Comparison of ENCODE assay signal across 8 cellular contexts in the genomic region with DNA sequence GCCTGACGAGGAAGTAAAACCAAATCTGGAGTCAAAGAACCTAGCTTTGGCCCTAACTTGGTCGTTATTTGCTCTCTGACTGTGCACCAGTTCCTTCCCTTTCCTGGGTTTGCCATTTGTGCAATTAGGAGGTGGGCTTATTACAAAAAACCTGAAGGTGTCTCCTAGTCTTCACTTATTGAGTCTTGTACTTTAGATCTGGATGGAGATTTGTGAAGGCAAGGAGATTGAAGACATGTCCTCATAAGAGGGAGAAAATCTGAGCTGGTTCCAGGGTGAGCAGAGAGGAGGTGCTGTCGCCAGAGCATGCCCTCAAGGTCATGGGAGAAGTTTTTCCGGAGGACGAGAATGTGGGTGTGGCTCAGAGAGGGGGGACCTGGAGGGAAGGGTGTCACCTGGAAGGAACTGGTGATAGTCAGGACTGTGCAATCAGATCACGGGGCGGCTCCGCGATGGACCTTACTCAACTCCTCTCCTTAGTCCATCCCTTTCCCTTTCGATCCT. TPM values are rescaled to one million over a fixed set of nuclear protein-coding genes. Genes with fewer than 3 reads are reported as not detected.
DNase-seq lines count a peak whose midpoint lies in the region; ATAC-seq and TF ChIP-seq lines count a peak whose summit lies in the region.

No MANE protein-coding gene starts in this region.

- no peaks in the 10 kb centered on the region for H3K9me3 Mint-ChIP-seq in Calu3 (ENCODE audit: low read depth, unreplicated experiment)

- H3K36me3 ChIP-seq in Loucy (ENCODE audit: insufficient read depth, low read length) (no peaks in the 10 kb centered on the region), neutrophil (no peaks in the 10 kb centered on the region)

- H3K79me2 ChIP-seq in Loucy (ENCODE audit: insufficient read depth, low read length): peaks cover 13% of the 10 kb centered on the region; the same call in 1 of the 2 replicates

- peak overlapping the region; percentile 93 for H3K27ac Mint-ChIP-seq in Calu3 (ENCODE audit: unreplicated experiment)

- peak overlapping the region; percentile 55 for H3K9ac ChIP-seq in Loucy (ENCODE audit: low read depth, low read length, poor library complexity, severe bottlenecking)

- H3K36me3 Mint-ChIP-seq in Calu3 (ENCODE audit: insufficient read depth, unreplicated experiment): peaks cover 32% of the 10 kb centered on the region

- CTCF ChIA-PET in Calu3 (lab: Charles Lee): interaction anchor here (0.5 to 5.9 kb wide), 22 partner anchors 11 to 581 kb away, joined by 3 to 107 read pairs (median 5); a partner anchor contains a TSS

- H3K4me3 Mint-ChIP-seq in Calu3 (ENCODE audit: low read depth, unreplicated experiment): peak overlapping the region; percentile 85

- H3F3A ChIP-seq in Loucy (ENCODE audit: low read depth): no peaks in the 10 kb centered on the region

- H2AFZ ChIP-seq in Loucy (ENCODE audit: low read length): peak overlapping the region; percentile 63; the same call in 1 of the 2 replicates

- intact Hi-C loops in Calu3 (cut with micrococcal nuclease; ENCODE audit: unreplicated experiment) (loop anchor here (10.0 kb wide), 1 partner anchor 219 kb away; a partner anchor contains a TSS), dorsolateral prefrontal cortex (cut with DNase I) (loop anchor here (1.0 to 10.0 kb wide), 3 partner anchors 80 to 269 kb away; a partner anchor contains a TSS)

- H3K9me2 ChIP-seq in Loucy (replicated peaks; ENCODE audit: low read depth, low read length): no peaks in the 10 kb centered on the region

- peaks cover 39% of the 10 kb centered on the region for H3K4me1 ChIP-seq in Loucy (ENCODE audit: insufficient read depth, low read length, poor library complexity, severe bottlenecking)
- peaks cover 43 to 49% of the 10 kb centered on the region in 2 experiments for H3K4me1 ChIP-seq in neutrophil (ENCODE audit: control insufficient read depth in 1 of 2, insufficient read depth in 1 of 2, low read depth in 1 of 2, low read length in 1 of 2)

- ATAC-seq in HG02623 (IDR thresholded peaks at IDR 0.05; ENCODE audit: unreplicated experiment): no peak
- no peak for ATAC-seq in GM19035 (IDR thresholded peaks at IDR 0.05; ENCODE audit: unreplicated experiment)
- no peak for ATAC-seq in GM21576 (IDR thresholded peaks at IDR 0.05; ENCODE audit: unreplicated experiment)
- ATAC-seq in GM19395 (IDR thresholded peaks at IDR 0.05; ENCODE audit: unreplicated experiment): no peak

- H4K20me1 ChIP-seq in Loucy (ENCODE audit: insufficient read depth, low read length, poor library complexity, severe bottlenecking): no peaks in the 10 kb centered on the region

- no peaks in the 10 kb centered on the region for H3K9me3 ChIP-seq in Loucy (ENCODE audit: insufficient read depth, low read depth, low read length)
- H3K9me3 ChIP-seq in neutrophil: no peaks in the 10 kb centered on the region

- H3K4me1 Mint-ChIP-seq in Calu3 (ENCODE audit: low read depth, unreplicated experiment): peaks cover 58% of the 10 kb centered on the region

- H3K4me2 ChIP-seq in Loucy (ENCODE audit: low read depth, low read length, poor library complexity, severe bottlenecking): peak overlapping the region; percentile 71

- no peaks in the 10 kb centered on the region for H3K27me3 ChIP-seq in Loucy (ENCODE audit: insufficient read depth, low read length, poor library complexity, severe bottlenecking)
- no peaks in the 10 kb centered on the region for H3K27me3 ChIP-seq in dorsolateral prefrontal cortex
- H3K27me3 ChIP-seq in neutrophil: peaks cover 21% of the 10 kb centered on the region

- TF ChIP-seq CTCF in Calu3 (IDR thresholded peaks at IDR 0.05; ENCODE audit: unreplicated experiment): no peak
- no peak; the same call in none of the 2 replicates for TF ChIP-seq CTCF in Loucy (conservative IDR thresholded peaks at IDR 0.05; ENCODE audit: low read length)
- TF ChIP-seq CTCF in dorsolateral prefrontal cortex (IDR thresholded peaks at IDR 0.05 in 54 of 56, conservative IDR thresholded peaks at IDR 0.05 in 2 of 56; ENCODE audit: low read depth in 1 of 56, partially characterized antibody in 56 of 56): peak in 26 of 56 donors; percentile 5 to 42 (median 24)
- TF ChIP-seq CTCF in neutrophil (IDR thresholded peaks at IDR 0.05): no peak

- H3K27ac ChIP-seq in dorsolateral prefrontal cortex: peak overlapping the region; percentile 18 to 96 (median 88)
- H3K27ac ChIP-seq in neutrophil: peak overlapping the region; percentile 93

- H3K4me3 ChIP-seq in Loucy (ENCODE audit: low read length, poor library complexity, severe bottlenecking) (peak overlapping the region; percentile 81), dorsolateral prefrontal cortex (peak overlapping the region; percentile 15 to 95 (median 87)), neutrophil (ENCODE audit: low read depth in 1 of 2, low read length in 1 of 2) (peak overlapping the region; percentile 63 to 80)

- DNase-seq in Calu3 (no peak), dorsolateral prefrontal cortex (no peak)

- TSS peak; percentile 49 for BruUV-seq in Calu3 (replicated peaks; lab: Mats Ljungman, UMichigan)

- peaks cover 37% of the 10 kb centered on the region for H3K27me3 Mint-ChIP-seq in Calu3 (ENCODE audit: unreplicated experiment)

RNA-seq across cellular contexts. Expression of a gene that starts 0.7 kb away (rescaled TPM):
- 34.9 and 35.3 TPM in 2 replicates for total RNA-seq in Calu3 (2022)
- 100 to 1,000 TPM in 2 of 120 experiments, 10 to 100 TPM in 118; 35.5 to 131 (median 55.8) TPM for total RNA-seq in dorsolateral prefrontal cortex

RNA-seq across cellular contexts. Expression of a gene that starts 3.1 kb away (rescaled TPM):
- total RNA-seq in Calu3 (2022): 13.5 and 16.2 TPM in 2 replicates
- total RNA-seq in dorsolateral prefrontal cortex: 10 to 100 TPM; 53.0 to 99.7 (median 77.2) TPM

RNA-seq across cellular contexts. Expression of a gene that starts 50.3 kb away (rescaled TPM):
- total RNA-seq in Calu3 (2022): 42.8 and 44.7 TPM in 2 replicates
- total RNA-seq in dorsolateral prefrontal cortex: 10 to 100 TPM; 29.3 to 53.5 (median 39.1) TPM
